ENCODE assay signal across 32 cellular contexts in genomic region chr6:130628862-130629261, GRCh38.
"Had no signal": no experiment of that assay in that cellular context is flagged by ENCODE, and none has a peak within 500 bp of the region (broad histone marks: within the 10 kb centered on the region; RNA-seq: fewer than 3 reads in every experiment).

No MANE protein-coding gene starts in this region.

- H3K9me3 ChIP-seq: ovary, psoas muscle, suprapubic skin, testis, tibial artery, transverse colon, upper lobe of right lung, uterus had no signal

- H3K79me2 ChIP-seq: parathyroid adenoma had no signal

- H3K4me1 Mint-ChIP-seq: stimulated activated memory B cell treated with anti-CD40 and anti-IgM and Interleukin-4, amounts not matched to agents 10 μg/mL and 1 μg/mL and 100 μg/mL, for 72 hours had no signal

- H3K9ac ChIP-seq: parathyroid adenoma had no signal

- H3K36me3 Mint-ChIP-seq: stimulated activated memory B cell treated with anti-CD40 and anti-IgM and Interleukin-4, amounts not matched to agents 10 μg/mL and 1 μg/mL and 100 μg/mL, for 72 hours; type B pancreatic cell had no signal

- H3K4me1 ChIP-seq: parathyroid adenoma, psoas muscle, spleen, suprapubic skin, testis, transverse colon, upper lobe of right lung, uterus had no signal

- H3K27ac Mint-ChIP-seq: naive thymus-derived CD8-positive, alpha-beta T cell; nephron progenitor cell; progenitor cell of endocrine pancreas; stimulated activated memory B cell treated with anti-CD40 and anti-IgM and Interleukin-4, amounts not matched to agents 10 μg/mL and 1 μg/mL and 100 μg/mL, for 72 hours; stimulated activated naive CD8-positive, alpha-beta T cell treated with anti-CD3 and anti-CD28 coated beads, Interleukin-15, amount 100 ng/mL, for 72 hours; type B pancreatic cell had no signal

- H3K36me3 ChIP-seq: ovary, spleen, suprapubic skin, tibial artery, transverse colon, upper lobe of right lung, uterus had no signal

- H3K4me2 ChIP-seq: smooth muscle cell had no signal

- H2AFZ ChIP-seq: parathyroid adenoma had no signal

- H3K27me3 ChIP-seq: ovary, spleen, suprapubic skin, testis, tibial artery, transverse colon, upper lobe of right lung, uterus had no signal

- H3K27ac ChIP-seq: ovary, parathyroid adenoma, psoas muscle, skin epidermis, spleen, suprapubic skin, testis, tibial artery, transverse colon, upper lobe of right lung, uterus had no signal

- H3K4me3 Mint-ChIP-seq: naive thymus-derived CD8-positive, alpha-beta T cell; natural killer cell treated with Interleukin-12 subunit alpha and Interleukin-12 subunit beta and Interleukin-15 and Interleukin-18, amount 100 ng/mL, for 72 hours; nephron progenitor cell; neural crest cell; stimulated activated memory B cell treated with anti-CD40 and anti-IgM and Interleukin-4, amounts not matched to agents 10 μg/mL and 1 μg/mL and 100 μg/mL, for 72 hours; stimulated activated naive CD8-positive, alpha-beta T cell treated with anti-CD3 and anti-CD28 coated beads, Interleukin-15, amount 100 ng/mL, for 72 hours; type B pancreatic cell had no signal

- H3K9me3 Mint-ChIP-seq: natural killer cell treated with Interleukin-12 subunit alpha and Interleukin-12 subunit beta and Interleukin-15 and Interleukin-18, amount 100 ng/mL, for 72 hours; neural crest cell; stimulated activated memory B cell treated with anti-CD40 and anti-IgM and Interleukin-4, amounts not matched to agents 10 μg/mL and 1 μg/mL and 100 μg/mL, for 72 hours; type B pancreatic cell had no signal

- H3K27me3 Mint-ChIP-seq: naive thymus-derived CD8-positive, alpha-beta T cell; natural killer cell treated with Interleukin-12 subunit alpha and Interleukin-12 subunit beta and Interleukin-15 and Interleukin-18, amount 100 ng/mL, for 72 hours; progenitor cell of endocrine pancreas; stimulated activated memory B cell treated with anti-CD40 and anti-IgM and Interleukin-4, amounts not matched to agents 10 μg/mL and 1 μg/mL and 100 μg/mL, for 72 hours; stimulated activated naive CD8-positive, alpha-beta T cell treated with anti-CD3 and anti-CD28 coated beads, Interleukin-15, amount 100 ng/mL, for 72 hours had no signal

- DNase-seq: naive thymus-derived CD8-positive, alpha-beta T cell; nephron progenitor cell; occipital lobe; ovary; posterior cingulate gyrus; psoas muscle; right cardiac atrium; spleen; stimulated activated CD4-positive, alpha-beta T cell treated with anti-CD3 and anti-CD28 coated beads, Interleukin-12 subunit alpha, Interleukin-12 subunit beta, amount 100 ng/mL, for 4 hours; stimulated activated CD4-positive, alpha-beta T cell treated with anti-CD3 and anti-CD28 coated beads, Interleukin-1b, Interleukin-23, amount 100 ng/mL, for 48 hours; stimulated activated CD4-positive, alpha-beta T cell treated with anti-CD3 and anti-CD28 coated beads, Interleukin-4, amount 100 ng/mL, for 1 hour; stimulated activated CD4-positive, alpha-beta T cell treated with anti-CD3 and anti-CD28 coated beads, Interleukin-4, amount 100 ng/mL, for 4 hours; stimulated activated CD8-positive, alpha-beta memory T cell treated with anti-CD3 and anti-CD28 coated beads, Interleukin-4, amount 100 ng/mL, for 48 hours; stimulated activated naive CD4-positive, alpha-beta T cell; stimulated activated naive CD8-positive, alpha-beta T cell treated with anti-CD3 and anti-CD28 coated beads, Interleukin-15, amount 100 ng/mL, for 72 hours; stimulated activated naive CD8-positive, alpha-beta T cell treated with anti-CD3 and anti-CD28 coated beads, Interleukin-15, Interleukin-2, amounts not matched to agents 100 U/mL and 50 U/mL, for 24 hours; substantia nigra; testis; tibial artery; transverse colon; upper lobe of right lung; uterus had no signal

- ATAC-seq: naive thymus-derived CD8-positive, alpha-beta T cell; natural killer cell treated with Interleukin-12 subunit alpha and Interleukin-12 subunit beta and Interleukin-15 and Interleukin-18, amount 100 ng/mL, for 72 hours; psoas muscle; right cardiac atrium; sciatic nerve; stimulated activated memory B cell treated with anti-CD40 and anti-IgM and Interleukin-4, amounts not matched to agents 10 μg/mL and 1 μg/mL and 100 μg/mL, for 72 hours; stimulated activated naive CD8-positive, alpha-beta T cell treated with anti-CD3 and anti-CD28 coated beads, Interleukin-15, amount 100 ng/mL, for 72 hours; stimulated activated naive CD8-positive, alpha-beta T cell treated with anti-CD3 and anti-CD28 coated beads, Interleukin-15, Interleukin-2, amounts not matched to agents 100 U/mL and 50 U/mL, for 24 hours; upper lobe of right lung had no signal

- H3K4me3 ChIP-seq: ovary, psoas muscle, skin epidermis, smooth muscle cell, spleen, suprapubic skin, testis, tibial artery, transverse colon, upper lobe of right lung, uterus had no signal
